ENCODE assay signal across 26 cellular contexts in genomic region chr9:126407125-126407870, GRCh38.
DNase-seq lines count a peak whose midpoint lies in the region; ATAC-seq, FAIRE-seq and TF ChIP-seq lines count a peak whose summit lies in the region.
"Had no signal": no experiment of that assay in that cellular context is flagged by ENCODE, and none has a peak within 500 bp of the region (broad histone marks: within the 10 kb centered on the region; RNA-seq: fewer than 3 reads in every experiment).

No MANE protein-coding gene starts in this region.

- no peaks in the 10 kb centered on the region for H3K27me3 Mint-ChIP-seq in WTC11 (ENCODE audit: low read depth)
- H3K27me3 Mint-ChIP-seq in activated naive CD8-positive, alpha-beta T cell treated with anti-CD3 and anti-CD28 coated beads for 36 hours = no peaks in the 10 kb centered on the region
- no peaks in the 10 kb centered on the region for H3K27me3 Mint-ChIP-seq in CD8-positive, alpha-beta T cell (ENCODE audit: low read depth)
- H3K27me3 Mint-ChIP-seq: activated B cell treated with CpG ODN at 0.5 μM for 24 hours; activated naive CD8-positive, alpha-beta T cell had no signal

- no peak for DNase-seq in left cardiac atrium
- no peak for DNase-seq in Right ventricle myocardium superior
- no peak for DNase-seq in WTC11 (ENCODE audit: low spot score)
- DNase-seq in fibroblast of pulmonary artery (ENCODE audit: low read depth) = peak; percentile 28
- DNase-seq in kidney = no peak
- DNase-seq in activated naive CD8-positive, alpha-beta T cell treated with anti-CD3 and anti-CD28 coated beads for 36 hours = no peak
- DNase-seq in GM10266 (ENCODE audit: extremely low spot score) = no peak
- no peak for DNase-seq in CD8-positive, alpha-beta T cell
- DNase-seq: activated B cell treated with CpG ODN at 0.5 μM for 24 hours; activated CD4-positive, alpha-beta T cell treated with anti-CD3 and anti-CD28 coated beads, Interleukin-2, amount 50 U/mL, for 48 hours; activated CD8-positive, alpha-beta memory T cell treated with anti-CD3 and anti-CD28 coated beads, Interleukin-2, amount 50 U/mL, for 48 hours; BE2C; brain microvascular endothelial cell; Caco-2; colonic mucosa; DND-41; endodermal cell; MG63; NCI-H1417 treated with DMSO at 0.1 percent for 48 hours; NCI-H526 treated with DMSO at 0.1 percent for 48 hours; sigmoid colon; T1000 had no signal

- H3K9me3 Mint-ChIP-seq in WTC11 = no peaks in the 10 kb centered on the region
- H3K9me3 Mint-ChIP-seq in activated naive CD8-positive, alpha-beta T cell treated with anti-CD3 and anti-CD28 coated beads for 36 hours = no peaks in the 10 kb centered on the region
- no peaks in the 10 kb centered on the region for H3K9me3 Mint-ChIP-seq in CD8-positive, alpha-beta T cell
- H3K9me3 Mint-ChIP-seq: activated B cell treated with CpG ODN at 0.5 μM for 24 hours; activated T-helper 2 cell treated with anti-CD3 and anti-CD28 coated beads, Interferon-gamma antibody, Interleukin-2, Interleukin-4, amounts not matched to agents 10 μg/mL and 5 μg/mL and 100 μg/mL, durations not matched to agents 14 hours and 24 hours and 36 hours; endodermal cell had no signal

- H3K4me1 Mint-ChIP-seq in WTC11 = peaks cover 39% of the 10 kb centered on the region
- peaks cover 46% of the 10 kb centered on the region for H3K4me1 Mint-ChIP-seq in activated naive CD8-positive, alpha-beta T cell treated with anti-CD3 and anti-CD28 coated beads for 36 hours
- H3K4me1 Mint-ChIP-seq in CD8-positive, alpha-beta T cell (ENCODE audit: low read depth) = peaks cover 45% of the 10 kb centered on the region

- H3K9me3 ChIP-seq in kidney (ENCODE audit: control insufficient read depth in 1 of 2, low read length in 2 of 2) = no peaks in the 10 kb centered on the region
- H3K9me3 ChIP-seq in CD8-positive, alpha-beta T cell (ENCODE audit: low read length) = no peaks in the 10 kb centered on the region
- H3K9me3 ChIP-seq: BE2C, Caco-2, colonic mucosa, MG63, sigmoid colon, thoracic aorta had no signal

- no peak for FAIRE-seq in kidney (lab: Jason Lieb, UNC)

- POLR2A ChIA-PET in WTC11 (lab: Charles Lee) = no interaction called here
- POLR2A ChIA-PET in CD8-positive, alpha-beta T cell (lab: Charles Lee) = interaction anchor here (1.5 kb wide), 1 partner anchor 9 kb away, joined by 3 read pairs; no protein-coding TSS in a partner anchor

- CTCF ChIA-PET in WTC11 (lab: Charles Lee) = interaction anchor here (0.7 to 4.1 kb wide), 2 partner anchors 8 to 76 kb away, joined by 4 to 33 read pairs; no protein-coding TSS in a partner anchor
- CTCF ChIA-PET in CD8-positive, alpha-beta T cell (lab: Charles Lee) = interaction anchor here (0.7 to 3.6 kb wide), 6 partner anchors 8 to 890 kb away, joined by 3 to 12 read pairs (median 4); no protein-coding TSS in a partner anchor

- H3K4me3 ChIP-seq in fibroblast of pulmonary artery (replicated peaks; ENCODE audit: low read depth, low read length) = no peak overlapping the region
- no peak overlapping the region for H3K4me3 ChIP-seq in kidney (ENCODE audit: low read length in 2 of 2)
- no peak overlapping the region for H3K4me3 ChIP-seq in CD8-positive, alpha-beta T cell (ENCODE audit: low read depth, low read length)
- H3K4me3 ChIP-seq: colonic mucosa, MG63, sigmoid colon, thoracic aorta had no signal

- no peak overlapping the region for H3K27ac ChIP-seq in kidney (ENCODE audit: low read depth in 2 of 2, low read length in 2 of 2)
- no peak overlapping the region for H3K27ac ChIP-seq in CD8-positive, alpha-beta T cell (ENCODE audit: low read depth, low read length)
- H3K27ac ChIP-seq: brain microvascular endothelial cell, colonic mucosa, sigmoid colon, thoracic aorta had no signal

- no peaks in the 10 kb centered on the region for H3K27me3 ChIP-seq in CD8-positive, alpha-beta T cell (ENCODE audit: insufficient read depth, low read length)
- H3K27me3 ChIP-seq: BE2C, brain microvascular endothelial cell, colonic mucosa, MG63, sigmoid colon had no signal

- H3K9ac ChIP-seq in kidney (ENCODE audit: low read length in 2 of 2) = no peak overlapping the region

- intact Hi-C loops in left cardiac atrium (cut with DNase I) (loop anchor here in 1 of 2 donors (10.0 kb wide), 1 partner anchor 88 kb away; no protein-coding TSS in a partner anchor), Right ventricle myocardium superior (cut with DNase I) (no loop called here), kidney (cut with DNase I) (no loop called here)
- intact Hi-C loops in CD8-positive, alpha-beta T cell (cut with DNase I, micrococcal nuclease) = no loop called here

- ATAC-seq in left cardiac atrium = peak; percentile 25 to 44
- no peak for ATAC-seq in Right ventricle myocardium superior (ENCODE audit: poor library complexity)
- ATAC-seq in WTC11 = no peak
- ATAC-seq in CD8-positive, alpha-beta T cell = no peak
- ATAC-seq: left lobe of liver had no signal

- no peaks in the 10 kb centered on the region for H3K4me1 ChIP-seq in kidney (ENCODE audit: control insufficient read depth in 1 of 2, insufficient read depth in 1 of 2, low read depth in 1 of 2, low read length in 2 of 2)
- peaks cover 45% of the 10 kb centered on the region for H3K4me1 ChIP-seq in CD8-positive, alpha-beta T cell (ENCODE audit: insufficient read depth, low read length)
- H3K4me1 ChIP-seq: BE2C, Caco-2, colonic mucosa, sigmoid colon had no signal

- TF ChIP-seq CTCF in WTC11 (IDR thresholded peaks at IDR 0.05) (no peak), fibroblast of pulmonary artery (IDR thresholded peaks at IDR 0.05; ENCODE audit: low read length, missing control alignments) (no peak), kidney (IDR thresholded peaks at IDR 0.05; ENCODE audit: borderline replicate concordance, extremely low read depth, insufficient read depth) (no peak), GM10266 (IDR thresholded peaks at IDR 0.05; ENCODE audit: control insufficient read depth, insufficient read depth, low read depth, missing control alignments) (no peak)
- no peak for TF ChIP-seq CTCF in CD8-positive, alpha-beta T cell (IDR thresholded peaks at IDR 0.05)

- H3K4me3 Mint-ChIP-seq in WTC11 = peak overlapping the region; percentile 12; the same call in 1 of the 2 replicates
- H3K4me3 Mint-ChIP-seq in activated naive CD8-positive, alpha-beta T cell treated with anti-CD3 and anti-CD28 coated beads for 36 hours = no peak overlapping the region
- H3K4me3 Mint-ChIP-seq in CD8-positive, alpha-beta T cell = no peak overlapping the region
- H3K4me3 Mint-ChIP-seq: activated B cell treated with CpG ODN at 0.5 μM for 24 hours; activated naive CD8-positive, alpha-beta T cell; endodermal cell had no signal

- no peak overlapping the region for H3K27ac Mint-ChIP-seq in WTC11
- H3K27ac Mint-ChIP-seq in activated naive CD8-positive, alpha-beta T cell treated with anti-CD3 and anti-CD28 coated beads for 36 hours = no peak overlapping the region
- no peak overlapping the region for H3K27ac Mint-ChIP-seq in CD8-positive, alpha-beta T cell
- H3K27ac Mint-ChIP-seq: activated B cell treated with CpG ODN at 0.5 μM for 24 hours; activated naive CD8-positive, alpha-beta T cell; activated T-helper 2 cell treated with anti-CD3 and anti-CD28 coated beads, Interferon-gamma antibody, Interleukin-2, Interleukin-4, amounts not matched to agents 10 μg/mL and 5 μg/mL and 100 μg/mL, durations not matched to agents 14 hours and 24 hours and 36 hours; endodermal cell had no signal

- no peaks in the 10 kb centered on the region for H3K36me3 Mint-ChIP-seq in WTC11
- H3K36me3 Mint-ChIP-seq in activated naive CD8-positive, alpha-beta T cell treated with anti-CD3 and anti-CD28 coated beads for 36 hours = peaks cover 7% of the 10 kb centered on the region
- H3K36me3 Mint-ChIP-seq in CD8-positive, alpha-beta T cell = peaks cover 13% of the 10 kb centered on the region

- H3K36me3 ChIP-seq in kidney (ENCODE audit: control insufficient read depth in 1 of 2, insufficient read depth in 2 of 2, low read length in 2 of 2) = no peaks in the 10 kb centered on the region
- no peaks in the 10 kb centered on the region for H3K36me3 ChIP-seq in CD8-positive, alpha-beta T cell (ENCODE audit: insufficient read depth, low read length)
- H3K36me3 ChIP-seq: BE2C, brain microvascular endothelial cell, colonic mucosa, MG63, thoracic aorta had no signal

TF ChIP-seq in WTC11, 78 proteins besides CTCF, POLR2A, EP300 and RAD21 (continues in another document):
- TF ChIP-seq E2F5 (CRISPR knock-in tag; IDR thresholded peaks at IDR 0.05) = no peak
- no peak for TF ChIP-seq ATF3 (CRISPR knock-in tag; conservative IDR thresholded peaks at IDR 0.05)
- no peak for TF ChIP-seq ZNF512 (CRISPR knock-in tag; IDR thresholded peaks at IDR 0.05; ENCODE audit: borderline replicate concordance)
- no peak for TF ChIP-seq ZNF317 (CRISPR knock-in tag; IDR thresholded peaks at IDR 0.05; ENCODE audit: borderline replicate concordance, low read depth)
- no peak for TF ChIP-seq TCF7 (CRISPR knock-in tag; IDR thresholded peaks at IDR 0.05; ENCODE audit: low read depth)
- TF ChIP-seq IRF2 (CRISPR knock-in tag; IDR thresholded peaks at IDR 0.05; ENCODE audit: borderline replicate concordance, low read depth) = no peak

Comparison
In these comparisons a context has a peak if more than half of its experiments do, and no peak if none do; other contexts are left out.
1. ATAC-seq: peak in left cardiac atrium (2 of 2); none in Right ventricle myocardium superior (single experiment), WTC11 (single experiment) and CD8-positive, alpha-beta T cell (single experiment).